In genomic region chr19:29831041-29831548, GRCh38 we compare ENCODE assay signal across 11 cellular contexts. TPM values are rescaled to one million over a fixed set of nuclear protein-coding genes. Genes with fewer than 3 reads are reported as not detected.
DNase-seq lines count a peak whose midpoint lies in the region; ATAC-seq, FAIRE-seq and TF ChIP-seq lines count a peak whose summit lies in the region.
"Had no signal": no experiment of that assay in that cellular context is flagged by ENCODE, and none has a peak within 500 bp of the region (broad histone marks: within the 10 kb centered on the region; RNA-seq: fewer than 3 reads in every experiment).

No MANE protein-coding gene starts in this region.

- TF ChIP-seq CTCF in bronchial epithelial cell (IDR thresholded peaks at IDR 0.05; ENCODE audit: insufficient read depth, low read length, severe bottlenecking) = no peak

- H3K27me3 ChIP-seq in bronchial epithelial cell (ENCODE audit: control insufficient read depth, insufficient read depth, low read length) = no peaks in the 10 kb centered on the region

- intact Hi-C loops in left cardiac atrium (cut with DNase I) = no loop called here

- FAIRE-seq in H54 (lab: Jason Lieb, UNC) (peak; percentile 79), bronchial epithelial cell (lab: Jason Lieb, UNC) (peak; percentile 68)

- peak; percentile 76 for DNase-seq in H54 (ENCODE audit: insufficient read length, low spot score)
- DNase-seq in activated CD4-positive, alpha-beta T cell treated with anti-CD3 and anti-CD28 coated beads for 4 hours = peak; percentile 51 to 58
- peak; percentile 75 for DNase-seq in bronchial epithelial cell (ENCODE audit: low read depth)
- DNase-seq in stimulated activated CD4-positive, alpha-beta T cell treated with anti-CD3 and anti-CD28 coated beads, Interleukin-2, amount 100 ng/mL, for 24 hours = peak; percentile 50 to 52
- DNase-seq in midbrain (lab: John Stamatoyannopoulos, UW) = no peak
- no peak for DNase-seq in left cardiac atrium
- DNase-seq in NCI-H82 (lab: John Stamatoyannopoulos, UW) = no peak
- DNase-seq in GF-D8 (lab: John Stamatoyannopoulos, UW) = no peak
- DNase-seq: NCI-H1105 treated with DMSO at 0.1 percent for 48 hours had no signal

- no peaks in the 10 kb centered on the region for H3K36me3 ChIP-seq in bronchial epithelial cell (ENCODE audit: control insufficient read depth, insufficient read depth, low read length)
- H3K36me3 ChIP-seq: esophagus muscularis mucosa, tibial artery had no signal

- H3K4me3 ChIP-seq in bronchial epithelial cell (ENCODE audit: low read depth, low read length) = no peak overlapping the region
- H3K4me3 ChIP-seq: esophagus muscularis mucosa, tibial artery had no signal

- no peak for ATAC-seq in left cardiac atrium

- TF ChIP-seq POLR2A in H54 (IDR thresholded peaks at IDR 0.05; ENCODE audit: low read depth, low read length) = no peak

RNA-seq across cellular contexts. Expression of gene CCNE1, which starts 19.3 kb away (rescaled TPM):
- 6.1 and 9.9 TPM in 2 replicates for total RNA-seq in bronchial epithelial cell
- 1 to 10 TPM; 1.8 to 3.0 TPM for total RNA-seq in left cardiac atrium

Comparison
In these comparisons a context has a peak if more than half of its experiments do, and no peak if none do; other contexts are left out.
1. DNase-seq: peak in H54 (single experiment), activated CD4-positive, alpha-beta T cell treated with anti-CD3 and anti-CD28 coated beads for 4 hours (2 of 2), bronchial epithelial cell (single experiment) and stimulated activated CD4-positive, alpha-beta T cell treated with anti-CD3 and anti-CD28 coated beads, Interleukin-2, amount 100 ng/mL, for 24 hours (2 of 2); none in midbrain (single experiment), left cardiac atrium (single experiment), NCI-H82 (single experiment) and GF-D8 (single experiment).